Comparison of ENCODE assay signal across 1 cellular context in genomic region chr17:40473573-40474365, GRCh38.
TF ChIP-seq lines count a peak whose summit lies in the region.

No MANE protein-coding gene starts in this region.

TF ChIP-seq in H1, 55 proteins besides CTCF, POLR2A, EP300 and RAD21:
- no peak for TF ChIP-seq CBX5 (IDR thresholded peaks at IDR 0.05; ENCODE audit: low read depth, low read length)
- TF ChIP-seq TBP (IDR thresholded peaks at IDR 0.05; ENCODE audit: low read depth, low read length): no peak
- no peak for TF ChIP-seq SP2 (IDR thresholded peaks at IDR 0.05; ENCODE audit: low read length)
- TF ChIP-seq SP4 (IDR thresholded peaks at IDR 0.05; ENCODE audit: low read length): no peak
- no peak for TF ChIP-seq CBX8 (IDR thresholded peaks at IDR 0.05; ENCODE audit: borderline replicate concordance, low read depth, low read length)
- no peak for TF ChIP-seq SIX5 (IDR thresholded peaks at IDR 0.05; ENCODE audit: low read depth, low read length)
- TF ChIP-seq EZH2 (IDR thresholded peaks at IDR 0.05; ENCODE audit: low read depth, low read length, severe bottlenecking): no peak
- TF ChIP-seq, protein P1, sequence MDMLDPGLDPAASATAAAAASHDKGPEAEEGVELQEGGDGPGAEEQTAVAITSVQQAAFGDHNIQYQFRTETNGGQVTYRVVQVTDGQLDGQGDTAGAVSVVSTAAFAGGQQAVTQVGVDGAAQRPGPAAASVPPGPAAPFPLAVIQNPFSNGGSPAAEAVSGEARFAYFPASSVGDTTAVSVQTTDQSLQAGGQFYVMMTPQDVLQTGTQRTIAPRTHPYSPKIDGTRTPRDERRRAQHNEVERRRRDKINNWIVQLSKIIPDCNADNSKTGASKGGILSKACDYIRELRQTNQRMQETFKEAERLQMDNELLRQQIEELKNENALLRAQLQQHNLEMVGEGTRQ (IDR thresholded peaks at IDR 0.05; ENCODE audit: low read length): no peak
- TF ChIP-seq TAF7 (optimal IDR thresholded peaks at IDR 0.05; ENCODE audit: borderline replicate concordance, low read depth, low read length): no peak
- no peak for TF ChIP-seq GABPA (IDR thresholded peaks at IDR 0.05; ENCODE audit: borderline replicate concordance, insufficient read depth, low read length)
- no peak for TF ChIP-seq KDM1A (IDR thresholded peaks at IDR 0.05; ENCODE audit: borderline replicate concordance, low read length)
- TF ChIP-seq SP1 (IDR thresholded peaks at IDR 0.05; ENCODE audit: low read depth, low read length): no peak
